Comparison of ENCODE assay signal across 14 cellular contexts in genomic region chr1:9691108-9691445, GRCh38. TPM values are rescaled to one million over a fixed set of nuclear protein-coding genes. Genes with fewer than 3 reads are reported as not detected.
A peak's percentile ranks its signal among the peaks of the same experiment; 100 is the strongest.
DNase-seq lines count a peak whose midpoint lies in the region; ATAC-seq and TF ChIP-seq lines count a peak whose summit lies in the region.
"Had no signal": no experiment of that assay in that cellular context is flagged by ENCODE, and none has a peak within 500 bp of the region (broad histone marks: within the 10 kb centered on the region; RNA-seq: fewer than 3 reads in every experiment).

No MANE protein-coding gene starts in this region.

- ATAC-seq in activated T-cell treated with anti-CD3 and anti-CD28 coated beads, Interleukin-2, amount 50 U/mL, for 4 hours: no peak

- H3K9ac ChIP-seq in smooth muscle cell (ENCODE audit: low read depth): no peak overlapping the region

- H3K36me3 ChIP-seq in SJSA1 (peaks cover 6% of the 10 kb centered on the region), smooth muscle cell (ENCODE audit: low read depth) (no peaks in the 10 kb centered on the region), ovary (no peaks in the 10 kb centered on the region)

- DNase-seq in activated T-cell treated with anti-CD3 and anti-CD28 coated beads, Interleukin-2, amount 50 U/mL, for 4 hours: no peak
- no peak for DNase-seq in activated T-cell treated with anti-CD3 and anti-CD28 coated beads, Interleukin-2, amount 50 U/mL, for 1 hour
- DNase-seq in SJSA1 (ENCODE audit: low read depth in 1 of 2, low spot score in 2 of 2) (peak; percentile 77 to 82), endothelial cell (ENCODE audit: low spot score) (no peak), smooth muscle cell (lab: John Stamatoyannopoulos, UW; ENCODE audit: unreplicated experiment) (no peak), NCI-H2029 (lab: John Stamatoyannopoulos, UW) (no peak), cortex of kidney (lab: John Stamatoyannopoulos, UW) (no peak), ovary (no peak)
- DNase-seq: AML-193, aorta, mesendoderm, MM.1S, NCI-H748 treated with DMSO at 0.1 percent for 48 hours, spleen had no signal

- no peaks in the 10 kb centered on the region for H4K20me1 ChIP-seq in smooth muscle cell (ENCODE audit: low read depth)

- H3K4me3 Mint-ChIP-seq in activated T-cell treated with anti-CD3 and anti-CD28 coated beads, Interleukin-2, amount 50 U/mL, for 4 hours: peak overlapping the region; percentile 77
- peak overlapping the region; percentile 94 for H3K4me3 Mint-ChIP-seq in endothelial cell (ENCODE audit: unreplicated experiment)

- intact Hi-C loops in ovary (cut with DNase I): no loop called here

- H3F3A ChIP-seq in smooth muscle cell (ENCODE audit: low read depth): peaks cover 11% of the 10 kb centered on the region

- no peak for TF ChIP-seq EP300 in ovary (IDR thresholded peaks at IDR 0.05)

- H3K27ac Mint-ChIP-seq in endothelial cell (ENCODE audit: unreplicated experiment): no peak overlapping the region

- H2AFZ ChIP-seq in smooth muscle cell (ENCODE audit: low read depth): no peak overlapping the region

- WGBS in smooth muscle cell (ENCODE audit: low lambda C conversion rate): 51% methylated on average over 6 of the region's 6 CpGs
- 76 to 82% (median 82%) methylated on average over 6 of the region's 6 CpGs for WGBS in ovary, 3 donors

- no peaks in the 10 kb centered on the region for H3K27me3 Mint-ChIP-seq in activated T-cell treated with anti-CD3 and anti-CD28 coated beads, Interleukin-2, amount 50 U/mL, for 4 hours (ENCODE audit: low read depth)
- H3K27me3 Mint-ChIP-seq in endothelial cell (ENCODE audit: unreplicated experiment): no peaks in the 10 kb centered on the region

- peak overlapping the region; percentile 92 for H3K4me2 ChIP-seq in smooth muscle cell

- H3K79me2 ChIP-seq in smooth muscle cell (ENCODE audit: low read depth): no peaks in the 10 kb centered on the region

- H3K4me1 ChIP-seq in SJSA1 (replicated peaks) (peaks cover 46% of the 10 kb centered on the region), smooth muscle cell (ENCODE audit: low read depth) (peaks cover 28% of the 10 kb centered on the region), ovary (ENCODE audit: insufficient read depth) (peaks cover 4% of the 10 kb centered on the region)

- TF ChIP-seq CTCF in endothelial cell (IDR thresholded peaks at IDR 0.05; ENCODE audit: unreplicated experiment) (no peak), smooth muscle cell (IDR thresholded peaks at IDR 0.05; ENCODE audit: borderline replicate concordance, insufficient read depth, poor library complexity, severe bottlenecking) (no peak), ovary (IDR thresholded peaks at IDR 0.05) (no peak)

- no peaks in the 10 kb centered on the region for H3K9me3 Mint-ChIP-seq in activated T-cell treated with anti-CD3 and anti-CD28 coated beads, Interleukin-2, amount 50 U/mL, for 4 hours
- H3K9me3 Mint-ChIP-seq in endothelial cell (ENCODE audit: unreplicated experiment): no peaks in the 10 kb centered on the region

- 0 out of 2 replicates have a peak overlapping the region, but pooled peaks have one; percentile 51 for H3K4me3 ChIP-seq in SJSA1
- no peak overlapping the region for H3K4me3 ChIP-seq in smooth muscle cell
- no peak overlapping the region for H3K4me3 ChIP-seq in ovary

- peaks cover 15% of the 10 kb centered on the region for H3K36me3 Mint-ChIP-seq in activated T-cell treated with anti-CD3 and anti-CD28 coated beads, Interleukin-2, amount 50 U/mL, for 4 hours (ENCODE audit: insufficient read depth)
- peaks cover 10% of the 10 kb centered on the region for H3K36me3 Mint-ChIP-seq in endothelial cell (ENCODE audit: low read depth, unreplicated experiment)

- H3K4me1 Mint-ChIP-seq in activated T-cell treated with anti-CD3 and anti-CD28 coated beads, Interleukin-2, amount 50 U/mL, for 4 hours (ENCODE audit: low read depth): peaks cover 64% of the 10 kb centered on the region
- peaks cover 27% of the 10 kb centered on the region for H3K4me1 Mint-ChIP-seq in endothelial cell (ENCODE audit: unreplicated experiment)

- TF ChIP-seq POLR2A in ovary (IDR thresholded peaks at IDR 0.05): no peak

- H3K9me3 ChIP-seq in SJSA1 (replicated peaks): no peaks in the 10 kb centered on the region
- H3K9me3 ChIP-seq in smooth muscle cell (replicated peaks; ENCODE audit: low read depth): no peaks in the 10 kb centered on the region
- H3K9me3 ChIP-seq in ovary: no peaks in the 10 kb centered on the region
- H3K9me3 ChIP-seq: spleen had no signal

- H3K27me3 ChIP-seq in SJSA1 (replicated peaks): no peaks in the 10 kb centered on the region
- H3K27me3 ChIP-seq in smooth muscle cell (ENCODE audit: low read depth): no peaks in the 10 kb centered on the region
- no peaks in the 10 kb centered on the region for H3K27me3 ChIP-seq in ovary

- H3K27ac ChIP-seq in SJSA1: peak overlapping the region; percentile 59
- peak overlapping the region; percentile 47 for H3K27ac ChIP-seq in smooth muscle cell (ENCODE audit: low read depth)
- H3K27ac ChIP-seq in ovary: no peak overlapping the region

RNA-seq across cellular contexts. Expression of gene PIK3CD, which starts 39.5 kb away (rescaled TPM):
- 100 to 1,000 TPM in 1 of 3 donors, 10 to 100 TPM in 2; 97.6 to 123 (median 99.2) TPM for total RNA-seq in activated T-cell treated with anti-CD3 and anti-CD28 coated beads, Interleukin-2, amount 50 U/mL, for 4 hours
- total RNA-seq in SJSA1 (2014; rRNA removed; shearing (Covaris generic)): 9.0 and 15.7 TPM in 2 replicates
- 30.3 TPM for total RNA-seq in endothelial cell (ENCODE audit: unreplicated experiment)
- 4.1 and 4.9 TPM in 2 replicates for total RNA-seq in smooth muscle cell
- 3.9 and 7.1 TPM in 2 replicates for polyA plus RNA-seq in smooth muscle cell
- total RNA-seq in ovary: 1 to 10 TPM; 4.2 to 9.2 (median 8.3) TPM
- polyA plus RNA-seq in ovary: 1 to 10 TPM; 3.7 to 6.7 TPM

Comparison
In these comparisons a context has a peak if more than half of its experiments do, and no peak if none do; other contexts are left out.
1. DNase-seq: peak in SJSA1 (2 of 2); none in activated T-cell treated with anti-CD3 and anti-CD28 coated beads, Interleukin-2, amount 50 U/mL, for 4 hours (single experiment), activated T-cell treated with anti-CD3 and anti-CD28 coated beads, Interleukin-2, amount 50 U/mL, for 1 hour (single experiment), endothelial cell (single experiment), smooth muscle cell (single experiment), NCI-H2029 (single experiment), cortex of kidney (single experiment) and ovary (0 of 5).
2. H3K27ac ChIP-seq: peak in SJSA1 (single experiment) and smooth muscle cell (single experiment); none in ovary (0 of 2).